36 cellular contexts compared by ENCODE assay signal in genomic region chr13:29021311-29021710, GRCh38.
"Had no signal": no experiment of that assay in that cellular context is flagged by ENCODE, and none has a peak within 500 bp of the region (broad histone marks: within the 10 kb centered on the region; RNA-seq: fewer than 3 reads in every experiment).

No MANE protein-coding gene starts in this region.

- H3K27me3 Mint-ChIP-seq: activated B cell treated with CpG ODN at 0.5 μM for 24 hours; activated CD4-positive, alpha-beta memory T cell treated with anti-CD3 and anti-CD28 coated beads for 36 hours; activated CD4-positive, alpha-beta T cell treated with anti-CD3 and anti-CD28 coated beads, Interleukin-2, amount 10 ng/mL, durations not matched to agents 24 days and 14 days; activated CD8-positive, alpha-beta T cell treated with anti-CD3 and anti-CD28 coated beads for 36 hours; activated naive CD8-positive, alpha-beta T cell treated with anti-CD3 and anti-CD28 coated beads for 36 hours; activated T-helper 17 cell treated with anti-CD3 and anti-CD28 coated beads, Interleukin-2, amount 50 U/mL, for 72 hours had no signal

- H3K4me1 ChIP-seq: adrenal gland, body of pancreas, breast epithelium had no signal

- H3K27ac ChIP-seq: adrenal gland, body of pancreas, brain microvascular endothelial cell, breast epithelium, VCaP had no signal

- DNase-seq: activated B cell treated with CpG ODN at 0.5 μM for 24 hours; activated CD4-positive, alpha-beta memory T cell treated with anti-CD3 and anti-CD28 coated beads for 36 hours; activated CD4-positive, alpha-beta T cell treated with anti-CD3 and anti-CD28 coated beads for 4 hours; activated CD4-positive, alpha-beta T cell treated with anti-CD3 and anti-CD28 coated beads, Interleukin-2, amount 10 ng/mL, durations not matched to agents 24 days and 14 days; activated CD4-positive, alpha-beta T cell treated with anti-CD3 and anti-CD28 coated beads, Interleukin-2, amount 50 U/mL, for 1 hour; activated CD4-positive, alpha-beta T cell treated with anti-CD3 and anti-CD28 coated beads, Interleukin-2, amount 50 U/mL, for 4 hours; activated CD4-positive, CD25-positive, alpha-beta regulatory T cell treated with anti-CD3 and anti-CD28 coated beads, Interleukin-2, amount 50 U/mL, for 72 hours; activated CD8-positive, alpha-beta memory T cell treated with anti-CD3 and anti-CD28 coated beads, Interleukin-2, amount 50 U/mL, for 4 hours; activated CD8-positive, alpha-beta T cell treated with anti-CD3 and anti-CD28 coated beads for 36 hours; activated effector memory CD4-positive, alpha-beta T cell treated with anti-CD3 and anti-CD28 coated beads, Interleukin-2, amount 50 U/mL, for 16 hours; activated gamma-delta T cell treated with Interleukin-2 at 50 U/mL for 16 hours; activated naive CD4-positive, alpha-beta T cell; activated naive CD4-positive, alpha-beta T cell treated with anti-CD3 and anti-CD28 coated beads for 36 hours; activated naive CD4-positive, alpha-beta T cell treated with anti-CD3 and anti-CD28 coated beads, Interleukin-2, amount 50 U/mL, for 16 hours; activated naive CD8-positive, alpha-beta T cell treated with anti-CD3 and anti-CD28 coated beads for 36 hours; activated T-cell treated with anti-CD3 and anti-CD28 coated beads for 4 hours; activated T-cell treated with anti-CD3 and anti-CD28 coated beads, Interleukin-2, amount 50 U/mL, for 1 hour; activated T-cell treated with anti-CD3 and anti-CD28 coated beads, Interleukin-2, amount 50 U/mL, for 4 hours; activated T-cell treated with anti-CD3 and anti-CD28 coated beads, Interleukin-2, amount 50 U/mL, for 72 hours; adrenal gland; amniotic stem cell; aorta; body of pancreas; brain microvascular endothelial cell; central memory CD4-positive, alpha-beta T cell; T-helper 2 cell; T-helper 9 cell had no signal

- ATAC-seq: activated CD8-positive, alpha-beta T cell treated with anti-CD3 and anti-CD28 coated beads for 36 hours; activated naive CD4-positive, alpha-beta T cell treated with anti-CD3 and anti-CD28 coated beads, Interleukin-2, amount 50 U/mL, for 72 hours; activated T-cell treated with anti-CD3 and anti-CD28 coated beads, Interleukin-2, amount 50 U/mL, for 4 hours; activated T-cell treated with anti-CD3 and anti-CD28 coated beads, Interleukin-2, amount 50 U/mL, for 72 hours; activated T-helper 17 cell treated with anti-CD3 and anti-CD28 coated beads, Interleukin-2, amount 50 U/mL, for 72 hours; body of pancreas had no signal

- H3K27ac Mint-ChIP-seq: activated B cell treated with CpG ODN at 0.5 μM for 24 hours; activated CD4-positive, alpha-beta memory T cell treated with anti-CD3 and anti-CD28 coated beads for 36 hours; activated CD4-positive, alpha-beta T cell treated with anti-CD3 and anti-CD28 coated beads, Interleukin-2, amount 10 ng/mL, durations not matched to agents 24 days and 14 days; activated CD8-positive, alpha-beta T cell treated with anti-CD3 and anti-CD28 coated beads for 36 hours; activated naive CD4-positive, alpha-beta T cell treated with anti-CD3 and anti-CD28 coated beads for 36 hours; activated naive CD4-positive, alpha-beta T cell treated with anti-CD3 and anti-CD28 coated beads, Interleukin-2, amount 50 U/mL, for 72 hours; activated naive CD8-positive, alpha-beta T cell treated with anti-CD3 and anti-CD28 coated beads for 36 hours; activated T-cell treated with anti-CD3 and anti-CD28 coated beads, Interleukin-2, amount 50 U/mL, for 72 hours; activated T-helper 1 cell treated with anti-CD3 and anti-CD28 coated beads, Interleukin-12 subunit alpha, Interleukin-12 subunit beta, Interleukin-2, Interleukin-4 antibody, amounts not matched to agents 30 ng/mL and 10 ng/mL and 1 ng/mL, durations not matched to agents 14 hours and 24 hours and 36 hours; activated T-helper 17 cell treated with anti-CD3 and anti-CD28 coated beads, Interleukin-2, amount 50 U/mL, for 72 hours; T-helper 1 cell treated with Interleukin-12 subunit alpha and Interleukin-12 subunit beta and Interleukin-4 antibody, amounts not matched to agents 30 μg/mL and 1 μg/mL, for 36 hours; T-helper 2 cell treated with Interferon-gamma antibody and Interleukin-4, amounts not matched to agents 5 μg/mL and 100 μg/mL, for 36 hours had no signal

- H3K4me3 ChIP-seq: adrenal gland, body of pancreas, breast epithelium had no signal

- H3K9me3 ChIP-seq: adrenal gland, body of pancreas had no signal

- H3K36me3 Mint-ChIP-seq: activated CD4-positive, alpha-beta memory T cell treated with anti-CD3 and anti-CD28 coated beads for 36 hours; activated naive CD8-positive, alpha-beta T cell treated with anti-CD3 and anti-CD28 coated beads for 36 hours had no signal

- H3K4me3 Mint-ChIP-seq: activated B cell treated with CpG ODN at 0.5 μM for 24 hours; activated CD4-positive, alpha-beta memory T cell treated with anti-CD3 and anti-CD28 coated beads for 36 hours; activated CD4-positive, alpha-beta T cell treated with anti-CD3 and anti-CD28 coated beads, Interleukin-2, amount 10 ng/mL, durations not matched to agents 24 days and 14 days; activated CD8-positive, alpha-beta T cell treated with anti-CD3 and anti-CD28 coated beads for 36 hours; activated naive CD4-positive, alpha-beta T cell treated with anti-CD3 and anti-CD28 coated beads for 36 hours; activated naive CD8-positive, alpha-beta T cell treated with anti-CD3 and anti-CD28 coated beads for 36 hours; activated T-cell treated with anti-CD3 and anti-CD28 coated beads, Interleukin-2, amount 50 U/mL, for 4 hours; activated T-cell treated with anti-CD3 and anti-CD28 coated beads, Interleukin-2, amount 50 U/mL, for 72 hours; activated T-helper 1 cell treated with anti-CD3 and anti-CD28 coated beads, Interleukin-12 subunit alpha, Interleukin-12 subunit beta, Interleukin-2, Interleukin-4 antibody, amounts not matched to agents 30 ng/mL and 10 ng/mL and 1 ng/mL, durations not matched to agents 14 hours and 24 hours and 36 hours; activated T-helper 17 cell treated with anti-CD3 and anti-CD28 coated beads, Interleukin-2, amount 50 U/mL, for 72 hours; T-helper 1 cell treated with Interleukin-12 subunit alpha and Interleukin-12 subunit beta and Interleukin-4 antibody, amounts not matched to agents 30 μg/mL and 1 μg/mL, for 36 hours; T-helper 2 cell treated with Interferon-gamma antibody and Interleukin-4, amounts not matched to agents 5 μg/mL and 100 μg/mL, for 36 hours had no signal

- FAIRE-seq: astrocyte, TTC549 had no signal

- H3K9me3 Mint-ChIP-seq: activated B cell treated with CpG ODN at 0.5 μM for 24 hours; activated CD4-positive, alpha-beta memory T cell treated with anti-CD3 and anti-CD28 coated beads for 36 hours; activated CD4-positive, alpha-beta T cell treated with anti-CD3 and anti-CD28 coated beads, Interleukin-2, amount 10 ng/mL, durations not matched to agents 24 days and 14 days; activated naive CD4-positive, alpha-beta T cell treated with anti-CD3 and anti-CD28 coated beads for 36 hours; activated naive CD8-positive, alpha-beta T cell treated with anti-CD3 and anti-CD28 coated beads for 36 hours; activated T-cell treated with anti-CD3 and anti-CD28 coated beads, Interleukin-2, amount 50 U/mL, for 4 hours; T-helper 2 cell treated with Interferon-gamma antibody and Interleukin-4, amounts not matched to agents 5 μg/mL and 100 μg/mL, for 36 hours had no signal

- H3K27me3 ChIP-seq: adrenal gland, body of pancreas, brain microvascular endothelial cell, breast epithelium had no signal

- H3K36me3 ChIP-seq: adrenal gland, brain microvascular endothelial cell, breast epithelium had no signal
